In genomic region chr22:46070722-46071450, GRCh38 we compare ENCODE assay signal across 8 cellular contexts.
A peak's percentile ranks its signal among the peaks of the same experiment; 100 is the strongest.
DNase-seq lines count a peak whose midpoint lies in the region; TF ChIP-seq lines count a peak whose summit lies in the region.

No MANE protein-coding gene starts in this region.

- no peak overlapping the region for H3K27ac ChIP-seq in neuronal stem cell (replicated peaks; ENCODE audit: low read length)

- peak overlapping the region; percentile 84 for H3K4me3 Mint-ChIP-seq in activated T-helper 1 cell treated with anti-CD3 and anti-CD28 coated beads, Interleukin-12 subunit alpha, Interleukin-12 subunit beta, Interleukin-2, Interleukin-4 antibody, amounts not matched to agents 30 ng/mL and 10 ng/mL and 1 ng/mL, durations not matched to agents 14 hours and 24 hours and 36 hours

- H3K36me3 Mint-ChIP-seq in activated T-helper 1 cell treated with anti-CD3 and anti-CD28 coated beads, Interleukin-12 subunit alpha, Interleukin-12 subunit beta, Interleukin-2, Interleukin-4 antibody, amounts not matched to agents 30 ng/mL and 10 ng/mL and 1 ng/mL, durations not matched to agents 14 hours and 24 hours and 36 hours (ENCODE audit: low read depth) = peaks cover 3% of the 10 kb centered on the region

- peak overlapping the region; percentile 36 for H3K4me2 ChIP-seq in neuronal stem cell (ENCODE audit: insufficient read depth, low read length, poor library complexity, severe bottlenecking)

- H3K23ac ChIP-seq in neuronal stem cell (ENCODE audit: low read depth, low read length, poor library complexity) = peak overlapping the region; percentile 66

- H3K9ac ChIP-seq in neuronal stem cell (ENCODE audit: low read depth, low read length, poor library complexity) = no peak overlapping the region

- H3K27me3 ChIP-seq in neuronal stem cell (ENCODE audit: control insufficient read depth in 3 of 3, insufficient read depth in 3 of 3, low read depth in 1 of 3, low read length in 3 of 3) = peaks cover 50 to 94% (median 88%) of the 10 kb centered on the region in 3 experiments

- H2BK5ac ChIP-seq in neuronal stem cell (ENCODE audit: low read length) = no peak overlapping the region

- no peaks in the 10 kb centered on the region for H3K4me1 ChIP-seq in neuronal stem cell (ENCODE audit: control insufficient read depth in 2 of 2, insufficient read depth in 1 of 2, low read depth in 1 of 2, low read length in 2 of 2)

- H2BK120ac ChIP-seq in neuronal stem cell (ENCODE audit: low read depth, low read length) = no peak overlapping the region

- H2BK12ac ChIP-seq in neuronal stem cell (ENCODE audit: low read length) = no peak overlapping the region

- TF ChIP-seq POLR2A in GM19099 (IDR thresholded peaks at IDR 0.05; ENCODE audit: extremely low read depth, insufficient read length, low read depth) = peak; percentile 41

- no peak overlapping the region for H2BK15ac ChIP-seq in neuronal stem cell (ENCODE audit: low read length)

- H3K27ac Mint-ChIP-seq in activated T-helper 1 cell treated with anti-CD3 and anti-CD28 coated beads, Interleukin-12 subunit alpha, Interleukin-12 subunit beta, Interleukin-2, Interleukin-4 antibody, amounts not matched to agents 30 ng/mL and 10 ng/mL and 1 ng/mL, durations not matched to agents 14 hours and 24 hours and 36 hours = no peak overlapping the region

- intact Hi-C loops in activated T-helper 1 cell treated with anti-CD3 and anti-CD28 coated beads, Interleukin-12 subunit alpha, Interleukin-12 subunit beta, Interleukin-2, Interleukin-4 antibody, amounts not matched to agents 30 ng/mL and 10 ng/mL and 1 ng/mL, durations not matched to agents 14 hours and 24 hours and 36 hours (cut with micrococcal nuclease) = loop anchor here (1.0 to 5.0 kb wide), 2 partner anchors 36 to 46 kb away; no protein-coding TSS in a partner anchor

- no peak overlapping the region for H3K18ac ChIP-seq in neuronal stem cell (ENCODE audit: low read length)

- WGBS in neuronal stem cell (ENCODE audit: extremely low coverage in 2 of 2, insufficient read length in 2 of 2, insufficient replicate concordance in 1 of 2), 2 donors = no CpG with 5 or more reads among the region's 125 CpGs

- H3K4ac ChIP-seq in neuronal stem cell (ENCODE audit: low read length) = no peak overlapping the region

- H3K36me3 ChIP-seq in neuronal stem cell (replicated peaks in 1 of 2; ENCODE audit: control insufficient read depth in 2 of 2, insufficient read depth in 2 of 2, low read length in 2 of 2) = no peaks in the 10 kb centered on the region

- peak overlapping the region; percentile 59 for H2AFZ ChIP-seq in neuronal stem cell (ENCODE audit: low read length)

- no peak overlapping the region for H3K14ac ChIP-seq in neuronal stem cell (ENCODE audit: low read length)

- DNase-seq in AG09309 (ENCODE audit: low read depth) = no peak
- DNase-seq in NCI-H460 (ENCODE audit: extremely low read depth, low read depth) = peak; percentile 57
- peak; percentile 50 for DNase-seq in activated T-helper 1 cell treated with anti-CD3 and anti-CD28 coated beads, Interleukin-12 subunit alpha, Interleukin-12 subunit beta, Interleukin-2, Interleukin-4 antibody, amounts not matched to agents 30 ng/mL and 10 ng/mL and 1 ng/mL, durations not matched to agents 14 hours and 24 hours and 36 hours (ENCODE audit: low spot score)
- DNase-seq in glomerular visceral epithelial cell (ENCODE audit: extremely low spot score) = peak; percentile 82
- DNase-seq in neuronal stem cell (ENCODE audit: low spot score) = no peak
- no peak for DNase-seq in A172 (ENCODE audit: low spot score)
- no peak for DNase-seq in NCI-H82 treated with DMSO at 0.1 percent for 48 hours (lab: John Stamatoyannopoulos, UW; ENCODE audit: unreplicated experiment)

- H3K4me3 ChIP-seq in AG09309 (ENCODE audit: control insufficient read depth, low read depth, low read length) (peak overlapping the region; percentile 96), neuronal stem cell (ENCODE audit: low read length in 2 of 2) (peak overlapping the region in 1 of 2 donors; percentile 71)

- no peak overlapping the region for H4K8ac ChIP-seq in neuronal stem cell (ENCODE audit: low read depth, low read length)

- no peak for TF ChIP-seq CTCF in AG09309 (IDR thresholded peaks at IDR 0.05; ENCODE audit: control insufficient read depth, insufficient read depth, low read depth, low read length, missing control alignments)

- no peaks in the 10 kb centered on the region for H3K79me1 ChIP-seq in neuronal stem cell (ENCODE audit: low read depth, low read length)

- H3K27me3 Mint-ChIP-seq in activated T-helper 1 cell treated with anti-CD3 and anti-CD28 coated beads, Interleukin-12 subunit alpha, Interleukin-12 subunit beta, Interleukin-2, Interleukin-4 antibody, amounts not matched to agents 30 ng/mL and 10 ng/mL and 1 ng/mL, durations not matched to agents 14 hours and 24 hours and 36 hours (ENCODE audit: insufficient read depth) = peaks cover 4% of the 10 kb centered on the region

- H3K9me3 Mint-ChIP-seq in activated T-helper 1 cell treated with anti-CD3 and anti-CD28 coated beads, Interleukin-12 subunit alpha, Interleukin-12 subunit beta, Interleukin-2, Interleukin-4 antibody, amounts not matched to agents 30 ng/mL and 10 ng/mL and 1 ng/mL, durations not matched to agents 14 hours and 24 hours and 36 hours = no peaks in the 10 kb centered on the region

- H3K9me3 ChIP-seq in neuronal stem cell (replicated peaks in 1 of 2; ENCODE audit: control insufficient read depth in 2 of 2, insufficient read depth in 1 of 2, low read depth in 1 of 2, low read length in 2 of 2) = no peaks in the 10 kb centered on the region

- no peak overlapping the region for H2AK5ac ChIP-seq in neuronal stem cell (ENCODE audit: low read depth, low read length)

- H3K4me1 Mint-ChIP-seq in activated T-helper 1 cell treated with anti-CD3 and anti-CD28 coated beads, Interleukin-12 subunit alpha, Interleukin-12 subunit beta, Interleukin-2, Interleukin-4 antibody, amounts not matched to agents 30 ng/mL and 10 ng/mL and 1 ng/mL, durations not matched to agents 14 hours and 24 hours and 36 hours (ENCODE audit: low read depth) = peaks cover 26% of the 10 kb centered on the region

- H4K91ac ChIP-seq in neuronal stem cell (ENCODE audit: low read depth, low read length, poor library complexity) = no peak overlapping the region

Comparison
In these comparisons a context has a peak if more than half of its experiments do, and no peak if none do; other contexts are left out.
1. DNase-seq: peak in NCI-H460 (single experiment), activated T-helper 1 cell treated with anti-CD3 and anti-CD28 coated beads, Interleukin-12 subunit alpha, Interleukin-12 subunit beta, Interleukin-2, Interleukin-4 antibody, amounts not matched to agents 30 ng/mL and 10 ng/mL and 1 ng/mL, durations not matched to agents 14 hours and 24 hours and 36 hours (single experiment) and glomerular visceral epithelial cell (single experiment); none in AG09309 (single experiment), neuronal stem cell (single experiment), A172 (single experiment) and NCI-H82 treated with DMSO at 0.1 percent for 48 hours (single experiment).